ENCODE assay signal across 27 cellular contexts in the genomic region with DNA sequence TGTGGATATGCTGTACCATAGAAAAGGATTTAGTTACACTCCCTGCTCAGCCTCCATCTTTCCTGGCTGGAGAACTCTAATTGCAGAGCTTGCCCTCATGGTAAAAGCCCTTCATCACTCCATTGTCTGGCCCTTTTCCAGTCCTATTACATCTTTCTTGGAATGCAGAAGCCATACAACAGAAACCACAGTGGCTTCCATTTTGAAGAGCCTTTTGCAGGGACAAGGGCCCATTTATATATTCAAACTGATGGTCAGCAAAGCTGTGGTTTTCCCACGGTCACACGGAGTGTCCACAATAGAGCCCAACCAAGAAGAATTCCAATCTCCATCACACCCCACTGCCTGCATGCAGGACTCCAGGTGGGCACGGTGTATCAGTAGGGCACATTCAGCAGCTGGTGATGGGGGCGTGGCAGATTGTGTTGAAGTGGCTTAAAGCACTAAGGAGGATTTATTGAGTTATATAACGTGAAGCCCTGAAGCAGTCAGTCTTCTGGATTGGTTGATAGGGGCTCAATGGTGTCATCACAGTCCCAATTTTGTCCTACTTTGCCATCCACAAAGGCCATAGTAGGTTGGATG. TPM values are rescaled to one million over a fixed set of nuclear protein-coding genes. Genes with fewer than 3 reads are reported as not detected.
DNase-seq lines count a peak whose midpoint lies in the region; ATAC-seq and TF ChIP-seq lines count a peak whose summit lies in the region.
"Had no signal": no experiment of that assay in that cellular context is flagged by ENCODE, and none has a peak within 500 bp of the region (broad histone marks: within the 10 kb centered on the region; RNA-seq: fewer than 3 reads in every experiment).

No MANE protein-coding gene starts in this region.

- in situ Hi-C loops in SK-MEL-5 (cut with HindIII; ENCODE audit: low pct_unique_long_range_greater_than_20kb, low sequenced_read_pairs) = no loop called here

- H3K4me3 ChIP-seq in AG10803 (ENCODE audit: low read length) (no peak overlapping the region), fibroblast of pulmonary artery (replicated peaks; ENCODE audit: low read depth, low read length) (no peak overlapping the region)
- H3K4me3 ChIP-seq: BLaER1, GM12878, SK-N-MC, spleen, tibial nerve had no signal

- ATAC-seq in HG03175 (IDR thresholded peaks at IDR 0.05; ENCODE audit: unreplicated experiment) = no peak
- ATAC-seq: activated CD8-positive, alpha-beta T cell treated with anti-CD3 and anti-CD28 coated beads, Interleukin-2, amount 10 ng/mL, durations not matched to agents 7 days and 5 days; GM12878; left lobe of liver; right cardiac atrium had no signal

- peak; percentile 46 for DNase-seq in AG10803 (ENCODE audit: low read depth)
- peak; percentile 30 for DNase-seq in EL
- DNase-seq in SK-MEL-5 (ENCODE audit: low read depth, low spot score) = peak; percentile 54
- peak; percentile 16 for DNase-seq in fibroblast of pulmonary artery (ENCODE audit: low read depth)
- no peak for DNase-seq in activated CD4-positive, alpha-beta T cell treated with anti-CD3 and anti-CD28 coated beads for 48 hours
- DNase-seq in DMS114 treated with DMSO at 0.1 percent for 48 hours (lab: John Stamatoyannopoulos, UW; ENCODE audit: unreplicated experiment) = no peak
- DNase-seq: ACHN; activated CD4-positive, CD25-positive, alpha-beta regulatory T cell treated with anti-CD3 and anti-CD28 coated beads, Interleukin-2, amount 50 U/mL, for 72 hours; activated CD8-positive, alpha-beta T cell treated with anti-CD3 and anti-CD28 coated beads, Interleukin-2, amount 10 ng/mL, durations not matched to agents 7 days and 5 days; activated gamma-delta T cell; brain microvascular endothelial cell; Caco-2; effector CD8-positive, alpha-beta T cell; erythroblast; hypothalamus; KG1; MM.1S; NCI-H1436 treated with DMSO at 0.1 percent for 48 hours; right cardiac atrium; spleen; stimulated activated CD4-positive, alpha-beta T cell treated with anti-CD3 and anti-CD28 coated beads, Interleukin-2, amount 100 ng/mL, for 48 hours had no signal

- TF ChIP-seq CTCF in AG10803 (conservative IDR thresholded peaks at IDR 0.05; ENCODE audit: low read length) (no peak), fibroblast of pulmonary artery (IDR thresholded peaks at IDR 0.05; ENCODE audit: low read length, missing control alignments) (no peak)

RNA-seq across cellular contexts. Expression of a gene that starts 20.3 kb away (rescaled TPM):
- 166 and 171 TPM in 2 replicates for total RNA-seq in SK-MEL-5 (2014; rRNA removed; shearing (Covaris generic))
- 98.9 and 118 TPM in 2 replicates for polyA plus RNA-seq in SK-MEL-5 (2015; cell fraction: cytosol; rRNA removed)
- 22.6 and 24.7 TPM in 2 replicates for polyA plus RNA-seq in SK-MEL-5 (2015; cell fraction: nucleus; rRNA removed)

Comparison
In these comparisons a context has a peak if more than half of its experiments do, and no peak if none do; other contexts are left out.
1. DNase-seq: peak in AG10803 (single experiment), EL (single experiment), SK-MEL-5 (single experiment) and fibroblast of pulmonary artery (single experiment); none in activated CD4-positive, alpha-beta T cell treated with anti-CD3 and anti-CD28 coated beads for 48 hours (single experiment) and DMS114 treated with DMSO at 0.1 percent for 48 hours (single experiment).